19 cellular contexts compared by ENCODE assay signal in the genomic region with DNA sequence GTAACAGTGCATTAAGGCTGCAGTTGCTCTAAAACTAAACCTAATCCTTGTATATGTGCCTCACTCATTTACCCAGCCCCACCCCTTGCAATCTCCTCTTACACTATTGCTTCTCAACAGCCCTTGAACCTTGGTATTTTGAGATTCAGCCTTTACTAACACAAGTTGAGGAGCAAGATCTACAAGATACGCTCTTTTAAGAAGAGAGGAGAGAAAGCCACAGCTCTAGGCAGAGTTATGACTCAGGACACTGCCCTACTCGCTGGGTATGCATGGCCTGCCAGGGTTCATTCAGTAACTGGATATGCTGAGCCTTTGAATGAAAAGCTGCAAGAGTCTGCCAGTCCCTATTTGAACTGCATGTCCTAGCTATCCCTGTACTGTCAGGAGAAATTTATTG.
DNase-seq lines count a peak whose midpoint lies in the region; ATAC-seq and TF ChIP-seq lines count a peak whose summit lies in the region.
"Had no signal": no experiment of that assay in that cellular context is flagged by ENCODE, and none has a peak within 500 bp of the region (broad histone marks: within the 10 kb centered on the region; RNA-seq: fewer than 3 reads in every experiment).

No MANE protein-coding gene starts in this region.

- H3K27ac ChIP-seq in mammary epithelial cell (ENCODE audit: insufficient read depth, low read depth, low read length) (no peak overlapping the region), testis (peak overlapping the region; percentile 14 to 18), smooth muscle cell (ENCODE audit: low read depth) (no peak overlapping the region), uterus (no peak overlapping the region)
- H3K27ac ChIP-seq: neural progenitor cell, right lobe of liver had no signal

- CTCF ChIA-PET in mammary epithelial cell (lab: Charles Lee; ENCODE audit: low non-redundant PET), result no interaction called here
- CTCF ChIA-PET in HEK293T (lab: Yijun Ruan, JAX), result no interaction called here

- dilution Hi-C loops in mammary epithelial cell (cut with HindIII; ENCODE audit: low sequenced_read_pairs), result no loop called here

- no TSS peak for BruUV-seq in mammary epithelial cell (replicated peaks; lab: Mats Ljungman, UMichigan)

- intact Hi-C loops in mammary epithelial cell (cut with micrococcal nuclease), result no loop called here
- intact Hi-C loops in testis (cut with DNase I; ENCODE audit: low total_unique reads), result no loop called here
- intact Hi-C loops in uterus (cut with DNase I; ENCODE audit: low total_unique reads), result no loop called here

- no peaks in the 10 kb centered on the region for H3K27me3 ChIP-seq in mammary epithelial cell (ENCODE audit: insufficient read depth, low read length)
- no peaks in the 10 kb centered on the region for H3K27me3 ChIP-seq in testis
- no peaks in the 10 kb centered on the region for H3K27me3 ChIP-seq in smooth muscle cell (ENCODE audit: low read depth)
- no peaks in the 10 kb centered on the region for H3K27me3 ChIP-seq in uterus
- H3K27me3 ChIP-seq: neural progenitor cell, right lobe of liver had no signal

- H3K79me2 ChIP-seq in mammary epithelial cell (ENCODE audit: insufficient read depth, low read length) (no peaks in the 10 kb centered on the region), smooth muscle cell (ENCODE audit: low read depth) (no peaks in the 10 kb centered on the region)

- H3K36me3 ChIP-seq in mammary epithelial cell (ENCODE audit: insufficient read depth, low read length) (no peaks in the 10 kb centered on the region), testis (ENCODE audit: low read depth, missing control alignments) (no peaks in the 10 kb centered on the region), smooth muscle cell (ENCODE audit: low read depth) (no peaks in the 10 kb centered on the region), uterus (no peaks in the 10 kb centered on the region)
- H3K36me3 ChIP-seq: HAP-1, neural progenitor cell, right lobe of liver had no signal

- in situ Hi-C loops in mammary epithelial cell (cut with MboI; ENCODE audit: low sequenced_read_pairs in 2 of 2), result no loop called here

- H3F3A ChIP-seq in smooth muscle cell (ENCODE audit: low read depth), result no peaks in the 10 kb centered on the region

- TF ChIP-seq CTCF in mammary epithelial cell (conservative IDR thresholded peaks at IDR 0.05 in 1 of 2, IDR thresholded peaks at IDR 0.05 in 1 of 2; ENCODE audit: extremely low read depth in 1 of 2, insufficient read depth in 1 of 2, low read depth in 1 of 2, low read length in 2 of 2) (no peak), testis (IDR thresholded peaks at IDR 0.05) (no peak), omental fat pad (IDR thresholded peaks at IDR 0.05) (no peak), smooth muscle cell (IDR thresholded peaks at IDR 0.05; ENCODE audit: borderline replicate concordance, insufficient read depth, poor library complexity, severe bottlenecking) (no peak), uterus (IDR thresholded peaks at IDR 0.05) (no peak)

- DNase-seq in LHCN-M2 (ENCODE audit: low read depth) (peak; percentile 67), mammary epithelial cell (peak; percentile 19), kidney tubule cell (ENCODE audit: low spot score) (peak; percentile 12), testis (no peak), omental fat pad (ENCODE audit: low spot score) (no peak), HEK293T (ENCODE audit: extremely low spot score) (no peak), smooth muscle cell (lab: John Stamatoyannopoulos, UW; ENCODE audit: unreplicated experiment) (no peak), uterus (no peak)
- DNase-seq: activated CD8-positive, alpha-beta memory T cell treated with anti-CD3 and anti-CD28 coated beads, Interleukin-2, amount 10 ng/mL, durations not matched to agents 7 days and 5 days; activated naive CD4-positive, alpha-beta T cell treated with Interleukin-2 at 50 U/mL for 16 hours; DMS153; KBM-7; NCI-H526 treated with DMSO at 0.1 percent for 48 hours; right lobe of liver; stimulated activated naive CD4-positive, alpha-beta T cell; T-helper 17 cell had no signal

- H3K4me1 ChIP-seq in mammary epithelial cell (ENCODE audit: insufficient read depth, low read length), result no peaks in the 10 kb centered on the region
- peaks cover 42% of the 10 kb centered on the region for H3K4me1 ChIP-seq in testis
- H3K4me1 ChIP-seq in smooth muscle cell (ENCODE audit: low read depth), result no peaks in the 10 kb centered on the region
- no peaks in the 10 kb centered on the region for H3K4me1 ChIP-seq in uterus
- H3K4me1 ChIP-seq: HAP-1, neural progenitor cell, right lobe of liver had no signal

- H4K20me1 ChIP-seq in mammary epithelial cell (ENCODE audit: insufficient read depth, low read length), result no peaks in the 10 kb centered on the region
- no peaks in the 10 kb centered on the region for H4K20me1 ChIP-seq in smooth muscle cell (ENCODE audit: low read depth)

- H3K4me3 ChIP-seq in mammary epithelial cell (replicated peaks in 1 of 3; ENCODE audit: insufficient read depth in 1 of 3, low read depth in 2 of 3, low read length in 3 of 3) (no peak overlapping the region), testis (no peak overlapping the region), smooth muscle cell (no peak overlapping the region), uterus (no peak overlapping the region)
- H3K4me3 ChIP-seq: HAP-1, neural progenitor cell, right lobe of liver had no signal

- H3K9ac ChIP-seq in mammary epithelial cell (ENCODE audit: insufficient read depth, low read length) (no peak overlapping the region), smooth muscle cell (ENCODE audit: low read depth) (no peak overlapping the region)
- H3K9ac ChIP-seq: neural progenitor cell had no signal

- WGBS in mammary epithelial cell (ENCODE audit: low coverage, missing lambda C conversion rate), result 93% methylated on average over 2 of the region's 2 CpGs
- WGBS in testis, 2 donors, result 48 to 51% methylated on average over 2 of the region's 2 CpGs
- 57% methylated on average over 2 of the region's 2 CpGs for WGBS in smooth muscle cell (ENCODE audit: low lambda C conversion rate)

- POLR2A ChIA-PET in HEK293T (lab: Yijun Ruan, JAX), result no interaction called here

- TF ChIP-seq POLR2A in testis (IDR thresholded peaks at IDR 0.05), result no peak
- TF ChIP-seq POLR2A in uterus (IDR thresholded peaks at IDR 0.05), result no peak

- no peak overlapping the region for H3K4me2 ChIP-seq in mammary epithelial cell (ENCODE audit: insufficient read depth, low read depth, low read length)
- no peak overlapping the region for H3K4me2 ChIP-seq in smooth muscle cell
- H3K4me2 ChIP-seq: neural progenitor cell had no signal

- no peak for ATAC-seq in omental fat pad (ENCODE audit: low FRiP score)
- ATAC-seq: activated CD4-positive, CD25-positive, alpha-beta regulatory T cell treated with anti-CD3 and anti-CD28 coated beads, Interleukin-2, amount 50 U/mL, for 24 hours; activated CD8-positive, alpha-beta memory T cell treated with anti-CD3 and anti-CD28 coated beads, Interleukin-2, amount 10 ng/mL, durations not matched to agents 7 days and 5 days; right lobe of liver; T-helper 17 cell had no signal

- H2AFZ ChIP-seq in mammary epithelial cell (ENCODE audit: low read depth, low read length) (no peak overlapping the region), smooth muscle cell (ENCODE audit: low read depth) (no peak overlapping the region)
- H2AFZ ChIP-seq: neural progenitor cell had no signal

- H3K9me3 ChIP-seq in mammary epithelial cell (replicated peaks; ENCODE audit: insufficient read depth, low read length) (no peaks in the 10 kb centered on the region), testis (no peaks in the 10 kb centered on the region), smooth muscle cell (replicated peaks; ENCODE audit: low read depth) (no peaks in the 10 kb centered on the region), uterus (no peaks in the 10 kb centered on the region)
- H3K9me3 ChIP-seq: HAP-1, right lobe of liver had no signal

TF ChIP-seq in HEK293T, 16 proteins besides CTCF, POLR2A, EP300 and RAD21:
- TF ChIP-seq CTBP1 (IDR thresholded peaks at IDR 0.05; ENCODE audit: borderline replicate concordance) (no peak), BHLHE40 (IDR thresholded peaks at IDR 0.05; ENCODE audit: borderline replicate concordance) (no peak), HDGF (IDR thresholded peaks at IDR 0.05; ENCODE audit: borderline replicate concordance) (no peak), TARDBP (IDR thresholded peaks at IDR 0.05) (no peak), ELF4 (IDR thresholded peaks at IDR 0.05) (no peak), FOXK2 (IDR thresholded peaks at IDR 0.05) (no peak), SP1 (IDR thresholded peaks at IDR 0.05) (no peak), ZNF384 (IDR thresholded peaks at IDR 0.05) (no peak), L3MBTL2 (conservative IDR thresholded peaks at IDR 0.05) (no peak), SUZ12 (IDR thresholded peaks at IDR 0.05) (no peak), NFRKB (IDR thresholded peaks at IDR 0.05) (no peak), FOXM1 (IDR thresholded peaks at IDR 0.05; ENCODE audit: borderline replicate concordance) (no peak), LEF1 (IDR thresholded peaks at IDR 0.05; ENCODE audit: borderline replicate concordance) (no peak), FOXA1 (IDR thresholded peaks at IDR 0.05) (no peak), ARNT (IDR thresholded peaks at IDR 0.05) (no peak)
- TF ChIP-seq, protein P1, sequence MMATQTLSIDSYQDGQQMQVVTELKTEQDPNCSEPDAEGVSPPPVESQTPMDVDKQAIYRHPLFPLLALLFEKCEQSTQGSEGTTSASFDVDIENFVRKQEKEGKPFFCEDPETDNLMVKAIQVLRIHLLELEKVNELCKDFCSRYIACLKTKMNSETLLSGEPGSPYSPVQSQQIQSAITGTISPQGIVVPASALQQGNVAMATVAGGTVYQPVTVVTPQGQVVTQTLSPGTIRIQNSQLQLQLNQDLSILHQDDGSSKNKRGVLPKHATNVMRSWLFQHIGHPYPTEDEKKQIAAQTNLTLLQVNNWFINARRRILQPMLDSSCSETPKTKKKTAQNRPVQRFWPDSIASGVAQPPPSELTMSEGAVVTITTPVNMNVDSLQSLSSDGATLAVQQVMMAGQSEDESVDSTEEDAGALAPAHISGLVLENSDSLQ (IDR thresholded peaks at IDR 0.05), result no peak

Comparison
In these comparisons a context has a peak if more than half of its experiments do, and no peak if none do; other contexts are left out.
1. DNase-seq: peak in LHCN-M2 (single experiment), mammary epithelial cell (single experiment) and kidney tubule cell (single experiment); none in testis (single experiment), omental fat pad (single experiment), HEK293T (single experiment), smooth muscle cell (single experiment) and uterus (0 of 2).
2. H3K27ac ChIP-seq: peak in testis (2 of 2); none in mammary epithelial cell (single experiment), smooth muscle cell (single experiment) and uterus (0 of 2).